29 cellular contexts compared by ENCODE assay signal in the genomic region with DNA sequence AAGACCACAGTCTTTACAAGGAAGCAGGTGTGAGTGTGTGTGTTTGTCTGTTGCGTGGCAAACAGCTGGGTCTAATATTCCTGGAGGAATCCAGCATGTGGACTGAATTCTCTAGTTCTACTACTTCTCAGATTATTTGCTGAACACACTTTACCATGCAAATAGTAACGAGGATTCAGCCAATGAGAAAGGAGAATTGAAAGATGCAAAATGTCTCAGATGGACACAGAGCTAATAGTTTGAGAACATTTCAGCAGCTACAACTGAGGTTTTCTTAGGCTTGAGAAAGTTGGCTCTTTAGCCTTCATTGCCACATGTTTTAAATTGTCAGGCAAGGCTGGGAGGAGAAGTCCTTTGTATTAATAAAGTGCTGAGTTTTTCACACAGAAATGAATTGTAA.
"Had no signal": no experiment of that assay in that cellular context is flagged by ENCODE, and none has a peak within 500 bp of the region (broad histone marks: within the 10 kb centered on the region; RNA-seq: fewer than 3 reads in every experiment).

No MANE protein-coding gene starts in this region.

- H3K4me3 Mint-ChIP-seq: activated CD4-positive, alpha-beta memory T cell treated with anti-CD3 and anti-CD28 coated beads, Interleukin-2, amount 10 ng/mL, durations not matched to agents 7 days and 5 days; activated CD4-positive, alpha-beta T cell treated with anti-CD3 and anti-CD28 coated beads for 36 hours; activated CD4-positive, alpha-beta T cell treated with anti-CD3 and anti-CD28 coated beads, Interleukin-2, amount 10 ng/mL, durations not matched to agents 24 days and 14 days; activated naive CD4-positive, alpha-beta T cell treated with anti-CD3 and anti-CD28 coated beads, Interleukin-2, amount 10 ng/mL, durations not matched to agents 7 days and 5 days; activated naive CD8-positive, alpha-beta T cell treated with anti-CD3 and anti-CD28 coated beads, Interleukin-2, amount 10 ng/mL, durations not matched to agents 7 days and 5 days; activated T-cell treated with anti-CD3 and anti-CD28 coated beads, Interleukin-2, amount 50 U/mL, for 24 hours; activated T-cell treated with anti-CD3 and anti-CD28 coated beads, Interleukin-2, amount 50 U/mL, for 72 hours; central memory CD8-positive, alpha-beta T cell; dendritic cell treated with granulocyte-macrophage colony-stimulating factor and Interleukin-4, amounts not matched to agents 40 ng/mL and 50 ng/mL, for 4 days; effector memory CD8-positive, alpha-beta T cell had no signal

- H3K4me1 Mint-ChIP-seq: activated CD4-positive, alpha-beta memory T cell treated with anti-CD3 and anti-CD28 coated beads, Interleukin-2, amount 10 ng/mL, durations not matched to agents 7 days and 5 days; activated CD4-positive, alpha-beta T cell treated with anti-CD3 and anti-CD28 coated beads for 36 hours; activated CD4-positive, alpha-beta T cell treated with anti-CD3 and anti-CD28 coated beads, Interleukin-2, amount 10 ng/mL, durations not matched to agents 24 days and 14 days; activated naive CD4-positive, alpha-beta T cell treated with anti-CD3 and anti-CD28 coated beads, Interleukin-2, amount 10 ng/mL, durations not matched to agents 7 days and 5 days; activated naive CD8-positive, alpha-beta T cell treated with anti-CD3 and anti-CD28 coated beads, Interleukin-2, amount 10 ng/mL, durations not matched to agents 7 days and 5 days; central memory CD8-positive, alpha-beta T cell had no signal

- ATAC-seq: activated CD4-positive, alpha-beta T cell treated with anti-CD3 and anti-CD28 coated beads for 36 hours; activated naive CD4-positive, alpha-beta T cell treated with anti-CD3 and anti-CD28 coated beads, Interleukin-2, amount 50 U/mL, for 72 hours; activated T-cell treated with anti-CD3 and anti-CD28 coated beads, Interleukin-2, amount 50 U/mL, for 72 hours; effector memory CD8-positive, alpha-beta T cell; foreskin keratinocyte; gastrocnemius medialis; heart left ventricle had no signal

- DNase-seq: activated CD4-positive, alpha-beta memory T cell treated with anti-CD3 and anti-CD28 coated beads, Interleukin-2, amount 10 ng/mL, durations not matched to agents 7 days and 5 days; activated CD4-positive, alpha-beta T cell treated with anti-CD3 and anti-CD28 coated beads for 36 hours; activated CD4-positive, alpha-beta T cell treated with anti-CD3 and anti-CD28 coated beads, Interleukin-2, amount 10 ng/mL, durations not matched to agents 24 days and 14 days; activated CD4-positive, CD25-positive, alpha-beta regulatory T cell; activated CD4-positive, CD25-positive, alpha-beta regulatory T cell treated with anti-CD3 and anti-CD28 coated beads, Interleukin-2, amount 50 U/mL, for 72 hours; activated CD8-positive, alpha-beta memory T cell treated with anti-CD3 and anti-CD28 coated beads, Interleukin-2, amount 50 U/mL, for 48 hours; activated gamma-delta T cell; activated naive CD4-positive, alpha-beta T cell; activated naive CD4-positive, alpha-beta T cell treated with anti-CD3 and anti-CD28 coated beads, Interleukin-2, amount 10 ng/mL, durations not matched to agents 7 days and 5 days; activated naive CD8-positive, alpha-beta T cell treated with anti-CD3 and anti-CD28 coated beads, Interleukin-2, amount 10 ng/mL, durations not matched to agents 7 days and 5 days; activated T-cell treated with anti-CD3 and anti-CD28 coated beads for 4 hours; activated T-cell treated with anti-CD3 and anti-CD28 coated beads, Interleukin-2, amount 50 U/mL, for 24 hours; activated T-cell treated with anti-CD3 and anti-CD28 coated beads, Interleukin-2, amount 50 U/mL, for 72 hours; amniotic stem cell; anterior cingulate cortex; brain microvascular endothelial cell; effector CD4-positive, alpha-beta T cell; effector memory CD8-positive, alpha-beta T cell; erythroblast; foreskin keratinocyte; gastrocnemius medialis; glutamatergic neuron; heart left ventricle; T-helper 2 cell had no signal

- H3K27ac Mint-ChIP-seq: activated CD4-positive, alpha-beta memory T cell treated with anti-CD3 and anti-CD28 coated beads, Interleukin-2, amount 10 ng/mL, durations not matched to agents 7 days and 5 days; activated CD4-positive, alpha-beta T cell treated with anti-CD3 and anti-CD28 coated beads for 36 hours; activated CD4-positive, alpha-beta T cell treated with anti-CD3 and anti-CD28 coated beads, Interleukin-2, amount 10 ng/mL, durations not matched to agents 24 days and 14 days; activated naive CD4-positive, alpha-beta T cell treated with anti-CD3 and anti-CD28 coated beads, Interleukin-2, amount 10 ng/mL, durations not matched to agents 7 days and 5 days; activated naive CD4-positive, alpha-beta T cell treated with anti-CD3 and anti-CD28 coated beads, Interleukin-2, amount 50 U/mL, for 72 hours; activated naive CD8-positive, alpha-beta T cell treated with anti-CD3 and anti-CD28 coated beads, Interleukin-2, amount 10 ng/mL, durations not matched to agents 7 days and 5 days; activated T-cell treated with anti-CD3 and anti-CD28 coated beads, Interleukin-2, amount 50 U/mL, for 24 hours; activated T-cell treated with anti-CD3 and anti-CD28 coated beads, Interleukin-2, amount 50 U/mL, for 72 hours; dendritic cell treated with granulocyte-macrophage colony-stimulating factor and Interleukin-4, amounts not matched to agents 40 ng/mL and 50 ng/mL, for 4 days; effector memory CD8-positive, alpha-beta T cell had no signal

- H3K4me1 ChIP-seq: esophagus muscularis mucosa, foreskin keratinocyte, gastrocnemius medialis, heart left ventricle had no signal

- H3K4me3 ChIP-seq: coronary artery, esophagus muscularis mucosa, gastrocnemius medialis, heart left ventricle had no signal

- H3K36me3 Mint-ChIP-seq: activated naive CD4-positive, alpha-beta T cell treated with anti-CD3 and anti-CD28 coated beads, Interleukin-2, amount 10 ng/mL, durations not matched to agents 7 days and 5 days had no signal

- H3K9me3 ChIP-seq: esophagus muscularis mucosa, gastrocnemius medialis had no signal

- H3K27ac ChIP-seq: brain microvascular endothelial cell, coronary artery, esophagus muscularis mucosa, foreskin keratinocyte, gastrocnemius medialis, heart left ventricle had no signal

- H3K36me3 ChIP-seq: brain microvascular endothelial cell, esophagus muscularis mucosa, gastrocnemius medialis, heart left ventricle had no signal

- H3K27me3 Mint-ChIP-seq: activated CD4-positive, alpha-beta T cell treated with anti-CD3 and anti-CD28 coated beads, Interleukin-2, amount 10 ng/mL, durations not matched to agents 24 days and 14 days; activated naive CD4-positive, alpha-beta T cell treated with anti-CD3 and anti-CD28 coated beads, Interleukin-2, amount 10 ng/mL, durations not matched to agents 7 days and 5 days; dendritic cell treated with granulocyte-macrophage colony-stimulating factor and Interleukin-4, amounts not matched to agents 40 ng/mL and 50 ng/mL, for 4 days had no signal

- H3K27me3 ChIP-seq: brain microvascular endothelial cell, esophagus muscularis mucosa, gastrocnemius medialis, heart left ventricle had no signal
